ENCODE assay signal across 2 cellular contexts in the genomic region with DNA sequence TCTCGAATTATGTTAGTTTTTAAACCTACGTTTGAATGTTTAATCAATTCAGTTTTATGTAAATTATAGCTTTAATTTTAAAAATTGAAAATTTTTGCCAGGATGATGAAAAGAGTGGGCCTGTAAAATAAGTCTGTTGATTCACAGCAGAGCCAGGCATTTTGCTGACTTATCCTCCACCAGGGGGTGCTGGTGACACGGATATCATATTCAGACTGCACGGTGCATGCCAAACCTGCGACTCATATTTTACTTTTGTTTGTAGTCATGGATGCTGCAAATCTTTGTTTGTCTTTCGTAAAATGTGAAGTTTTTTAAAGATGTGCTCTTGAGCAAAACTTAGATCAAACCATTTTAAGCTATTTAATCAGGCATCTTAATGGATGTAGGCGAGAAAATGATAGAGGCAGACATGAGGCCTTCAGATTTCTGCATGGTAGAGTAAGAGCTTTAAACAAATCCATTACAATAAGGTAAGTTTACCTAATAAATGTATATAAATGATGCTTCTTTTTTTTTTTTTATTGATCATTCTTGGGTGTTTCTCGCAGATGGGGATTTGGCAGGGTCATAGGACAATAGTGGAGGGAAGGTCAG.
TF ChIP-seq lines count a peak whose summit lies in the region.

No MANE protein-coding gene starts in this region.

TF ChIP-seq in GM23338, 12 proteins besides CTCF, POLR2A, EP300 and RAD21 (continues in another document):
- TF ChIP-seq, protein P1, sequence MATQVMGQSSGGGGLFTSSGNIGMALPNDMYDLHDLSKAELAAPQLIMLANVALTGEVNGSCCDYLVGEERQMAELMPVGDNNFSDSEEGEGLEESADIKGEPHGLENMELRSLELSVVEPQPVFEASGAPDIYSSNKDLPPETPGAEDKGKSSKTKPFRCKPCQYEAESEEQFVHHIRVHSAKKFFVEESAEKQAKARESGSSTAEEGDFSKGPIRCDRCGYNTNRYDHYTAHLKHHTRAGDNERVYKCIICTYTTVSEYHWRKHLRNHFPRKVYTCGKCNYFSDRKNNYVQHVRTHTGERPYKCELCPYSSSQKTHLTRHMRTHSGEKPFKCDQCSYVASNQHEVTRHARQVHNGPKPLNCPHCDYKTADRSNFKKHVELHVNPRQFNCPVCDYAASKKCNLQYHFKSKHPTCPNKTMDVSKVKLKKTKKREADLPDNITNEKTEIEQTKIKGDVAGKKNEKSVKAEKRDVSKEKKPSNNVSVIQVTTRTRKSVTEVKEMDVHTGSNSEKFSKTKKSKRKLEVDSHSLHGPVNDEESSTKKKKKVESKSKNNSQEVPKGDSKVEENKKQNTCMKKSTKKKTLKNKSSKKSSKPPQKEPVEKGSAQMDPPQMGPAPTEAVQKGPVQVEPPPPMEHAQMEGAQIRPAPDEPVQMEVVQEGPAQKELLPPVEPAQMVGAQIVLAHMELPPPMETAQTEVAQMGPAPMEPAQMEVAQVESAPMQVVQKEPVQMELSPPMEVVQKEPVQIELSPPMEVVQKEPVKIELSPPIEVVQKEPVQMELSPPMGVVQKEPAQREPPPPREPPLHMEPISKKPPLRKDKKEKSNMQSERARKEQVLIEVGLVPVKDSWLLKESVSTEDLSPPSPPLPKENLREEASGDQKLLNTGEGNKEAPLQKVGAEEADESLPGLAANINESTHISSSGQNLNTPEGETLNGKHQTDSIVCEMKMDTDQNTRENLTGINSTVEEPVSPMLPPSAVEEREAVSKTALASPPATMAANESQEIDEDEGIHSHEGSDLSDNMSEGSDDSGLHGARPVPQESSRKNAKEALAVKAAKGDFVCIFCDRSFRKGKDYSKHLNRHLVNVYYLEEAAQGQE (IDR thresholded peaks at IDR 0.05; ENCODE audit: unreplicated experiment): no peak
- TF ChIP-seq POLR2AphosphoS5 (IDR thresholded peaks at IDR 0.05; ENCODE audit: low read depth) (no peak), EZH2phosphoT487 (IDR thresholded peaks at IDR 0.05; ENCODE audit: unreplicated experiment) (no peak), JUNB (IDR thresholded peaks at IDR 0.05; ENCODE audit: unreplicated experiment) (no peak), NANOG (IDR thresholded peaks at IDR 0.05; ENCODE audit: borderline replicate concordance) (no peak), EZH2 (IDR thresholded peaks at IDR 0.05; ENCODE audit: low read depth, unreplicated experiment) (no peak), ZNF331 (CRISPR knock-in tag; IDR thresholded peaks at IDR 0.05; ENCODE audit: low read depth) (no peak), CREB1 (CRISPR knock-in tag; IDR thresholded peaks at IDR 0.05; ENCODE audit: low read depth) (no peak), STAT1 (IDR thresholded peaks at IDR 0.05; ENCODE audit: unreplicated experiment) (no peak)
- TF ChIP-seq, protein P2, sequence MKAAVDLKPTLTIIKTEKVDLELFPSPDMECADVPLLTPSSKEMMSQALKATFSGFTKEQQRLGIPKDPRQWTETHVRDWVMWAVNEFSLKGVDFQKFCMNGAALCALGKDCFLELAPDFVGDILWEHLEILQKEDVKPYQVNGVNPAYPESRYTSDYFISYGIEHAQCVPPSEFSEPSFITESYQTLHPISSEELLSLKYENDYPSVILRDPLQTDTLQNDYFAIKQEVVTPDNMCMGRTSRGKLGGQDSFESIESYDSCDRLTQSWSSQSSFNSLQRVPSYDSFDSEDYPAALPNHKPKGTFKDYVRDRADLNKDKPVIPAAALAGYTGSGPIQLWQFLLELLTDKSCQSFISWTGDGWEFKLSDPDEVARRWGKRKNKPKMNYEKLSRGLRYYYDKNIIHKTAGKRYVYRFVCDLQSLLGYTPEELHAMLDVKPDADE (IDR thresholded peaks at IDR 0.05): no peak

TF ChIP-seq in endothelial cell of umbilical vein, 7 proteins besides CTCF, POLR2A, EP300 and RAD21:
- TF ChIP-seq POLR2AphosphoS5 (IDR thresholded peaks at IDR 0.05; ENCODE audit: insufficient read depth, low read depth, low read length) (no peak), FOS (IDR thresholded peaks at IDR 0.05; ENCODE audit: borderline replicate concordance, insufficient read depth, low read length) (peak; percentile 12)
